ENCODE assay signal across 1 cellular context in genomic region chr10:71660313-71660712, GRCh38.
TF ChIP-seq lines count a peak whose summit lies in the region.

No MANE protein-coding gene starts in this region.

TF ChIP-seq in K562, 482 proteins besides CTCF, POLR2A, EP300 and RAD21 (continued from another document):
- TF ChIP-seq RBM25 (IDR thresholded peaks at IDR 0.05; ENCODE audit: low read depth, low read length, severe bottlenecking) (peak; percentile 92), ZNF639 (CRISPR knock-in tag; conservative IDR thresholded peaks at IDR 0.05 in 1 of 2, IDR thresholded peaks at IDR 0.05 in 1 of 2) (no peak), UBTF (IDR thresholded peaks at IDR 0.05; ENCODE audit: borderline replicate concordance in 1 of 2, low read depth in 2 of 2, low read length in 2 of 2) (no peak), HLTF (IDR thresholded peaks at IDR 0.05) (peak; percentile 82), KDM1A (IDR thresholded peaks at IDR 0.05) (peak; percentile 54 to 64), ZNF140 (CRISPR knock-in tag; IDR thresholded peaks at IDR 0.05) (no peak), HDAC2 (IDR thresholded peaks at IDR 0.05) (peak; percentile 29; the same call in 1 of the 2 replicates), PTBP1 (IDR thresholded peaks at IDR 0.05; ENCODE audit: low read depth, low read length) (0 out of 2 replicates have a peak, but pooled peaks have one; percentile 41), ZNF184 (CRISPR knock-in tag; IDR thresholded peaks at IDR 0.05) (no peak), CBX3 (IDR thresholded peaks at IDR 0.05; ENCODE audit: borderline replicate concordance in 1 of 2, low read length in 2 of 2) (peak in 1 of 2 experiments; percentile 51; a peak in 1 of 3 replicates), MECOM (CRISPR knock-in tag; IDR thresholded peaks at IDR 0.05) (no peak), ZBTB33 (CRISPR knock-in tag; IDR thresholded peaks at IDR 0.05) (no peak), SMAD4 (CRISPR knock-in tag; conservative IDR thresholded peaks at IDR 0.05) (no peak), CBX1 (IDR thresholded peaks at IDR 0.05; ENCODE audit: low read depth) (peak; percentile 70; the same call in 1 of the 2 replicates), ZNF79 (CRISPR knock-in tag; IDR thresholded peaks at IDR 0.05; ENCODE audit: low read depth) (no peak), BCOR (IDR thresholded peaks at IDR 0.05) (peak; percentile 80), ZNF197 (CRISPR knock-in tag; IDR thresholded peaks at IDR 0.05; ENCODE audit: low read depth) (no peak), OTX1 (CRISPR knock-in tag; IDR thresholded peaks at IDR 0.05) (no peak)
